33 cellular contexts compared by ENCODE assay signal in the genomic region with DNA sequence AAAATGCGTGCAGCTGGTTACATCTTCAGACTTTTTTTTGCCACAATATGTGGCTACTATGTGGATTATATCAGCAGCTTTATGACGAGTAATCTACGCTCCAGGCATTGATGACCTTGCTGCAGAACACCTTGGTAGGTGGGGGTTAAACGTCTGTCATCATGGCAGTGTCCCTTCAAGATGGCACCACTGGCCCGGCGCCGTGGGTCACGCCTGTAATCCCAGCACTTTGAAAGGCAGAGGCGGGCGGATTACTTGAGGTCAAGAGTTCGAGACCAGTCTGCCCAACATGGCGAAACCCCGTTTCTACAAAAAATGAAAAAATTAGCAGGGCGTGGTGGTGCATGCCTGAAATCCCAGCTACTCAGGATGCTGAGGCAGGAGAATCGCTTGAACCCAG.
A peak's percentile ranks its signal among the peaks of the same experiment; 100 is the strongest.
DNase-seq lines count a peak whose midpoint lies in the region; ATAC-seq, FAIRE-seq and TF ChIP-seq lines count a peak whose summit lies in the region.
"Had no signal": no experiment of that assay in that cellular context is flagged by ENCODE, and none has a peak within 500 bp of the region (broad histone marks: within the 10 kb centered on the region; RNA-seq: fewer than 3 reads in every experiment).

No MANE protein-coding gene starts in this region.

- peaks cover 13% of the 10 kb centered on the region for H3K36me3 Mint-ChIP-seq in WTC11
- H3K36me3 Mint-ChIP-seq: CD14-positive monocyte had no signal

- no peak overlapping the region for H3K4me2 ChIP-seq in H1 (ENCODE audit: insufficient read depth in 1 of 2, low read depth in 2 of 2, low read length in 2 of 2)
- H3K4me2 ChIP-seq: A549; BLaER1; BLaER1 treated with 17β-estradiol and CSF1 and Interleukin-3, amounts not matched to agents 10 nM and 100 nM had no signal

- POLR2A ChIA-PET in WTC11 (lab: Charles Lee) (no interaction called here), H1 (lab: Charles Lee; ENCODE audit: partially characterized antibody) (no interaction called here)

- H3K9me3 Mint-ChIP-seq in WTC11: peaks cover 7% of the 10 kb centered on the region
- H3K9me3 Mint-ChIP-seq: CD8-positive, alpha-beta T cell had no signal

- H2BK120ac ChIP-seq in H1 (replicated peaks; ENCODE audit: low read depth, low read length): no peak overlapping the region

- no peak overlapping the region for H3K56ac ChIP-seq in H1 (replicated peaks; ENCODE audit: insufficient read length, low read depth, low read length)

- no peak for TF ChIP-seq CTCF in WTC11 (IDR thresholded peaks at IDR 0.05)
- TF ChIP-seq CTCF in H1 (IDR thresholded peaks at IDR 0.05; ENCODE audit: control extremely low read depth in 1 of 3, insufficient read depth in 1 of 3, low read depth in 1 of 3, low read length in 3 of 3): no peak

- no peak overlapping the region for H4K8ac ChIP-seq in H1 (ENCODE audit: extremely low read depth, insufficient read depth, low read length)

- no peaks in the 10 kb centered on the region for H4K20me1 ChIP-seq in H1 (replicated peaks in 1 of 2; ENCODE audit: control insufficient read depth in 1 of 2, insufficient read depth in 2 of 2, low read length in 2 of 2)
- H4K20me1 ChIP-seq: BLaER1; BLaER1 treated with 17β-estradiol and CSF1 and Interleukin-3, amounts not matched to agents 10 nM and 100 nM had no signal

- H4K91ac ChIP-seq in H1 (replicated peaks; ENCODE audit: insufficient read length, low read length): no peak overlapping the region

- no peak overlapping the region for H2AFZ ChIP-seq in H1 (ENCODE audit: low read length)

- H3K79me1 ChIP-seq in H1 (ENCODE audit: low read depth, low read length): no peaks in the 10 kb centered on the region

- no peak overlapping the region for H3K23ac ChIP-seq in H1 (ENCODE audit: insufficient read length)

- FAIRE-seq in H1 (lab: Jason Lieb, UNC): no peak
- FAIRE-seq: A204.1, A549, D721Med had no signal

- CTCF ChIA-PET in WTC11 (lab: Charles Lee) (no interaction called here), H1 (lab: Charles Lee; ENCODE audit: partially characterized antibody) (no interaction called here)

- DNase-seq in WTC11 (ENCODE audit: low spot score) (no peak), H1 (ENCODE audit: low read depth in 1 of 2, low spot score in 2 of 2) (no peak), hippocampal formation (lab: John Stamatoyannopoulos, UW) (no peak), NCI-H1105 treated with DMSO at 0.1 percent for 48 hours (lab: John Stamatoyannopoulos, UW) (no peak)
- DNase-seq: 8988T; ACHN; AML-193; BE2C; C1 segment of cervical spinal cord; Caco-2; Calu3; CD4-positive, alpha-beta memory T cell; CD4-positive, alpha-beta T cell; CD4-positive, CD25-positive, alpha-beta regulatory T cell; CD8-positive, alpha-beta T cell; COR-L47; DMS 273 treated with DMSO at 0.1 percent for 48 hours; DMS153; DMS53; DMS79; DMS79 treated with DMSO at 0.1 percent for 48 hours; DND-41; EL had no signal

- no peak overlapping the region for H3K27ac ChIP-seq in H1 (ENCODE audit: low read depth, low read length)
- H3K27ac ChIP-seq: 22Rv1; A549; BLaER1; BLaER1 treated with 17β-estradiol and CSF1 and Interleukin-3, amounts not matched to agents 10 nM and 100 nM; C4-2B had no signal

- H4K5ac ChIP-seq in H1 (ENCODE audit: insufficient read length, low read depth, low read length): no peak overlapping the region

- H2BK15ac ChIP-seq in H1 (ENCODE audit: low read length): no peak overlapping the region

- H2BK5ac ChIP-seq in H1 (ENCODE audit: low read depth, low read length): no peak overlapping the region

- no peak for TF ChIP-seq RAD21 in H1 (IDR thresholded peaks at IDR 0.05 in 1 of 2, conservative IDR thresholded peaks at IDR 0.05 in 1 of 2; ENCODE audit: low read depth in 2 of 2, low read length in 2 of 2)

- H3K4me3 ChIP-seq in H1 (ENCODE audit: extremely low read depth in 1 of 4, insufficient read depth in 2 of 4, low read depth in 3 of 4, low read length in 4 of 4): no peak overlapping the region
- H3K4me3 ChIP-seq: A549; BLaER1; BLaER1 treated with 17β-estradiol and CSF1 and Interleukin-3, amounts not matched to agents 10 nM and 100 nM had no signal

- peaks cover 24% of the 10 kb centered on the region for H3K4me1 Mint-ChIP-seq in WTC11

- TF ChIP-seq POLR2A in H1 (IDR thresholded peaks at IDR 0.05; ENCODE audit: control extremely low read depth in 1 of 2, low read depth in 2 of 2, low read length in 2 of 2): no peak

- no peak overlapping the region for H3K27ac Mint-ChIP-seq in WTC11
- H3K27ac Mint-ChIP-seq: B cell; CD14-positive monocyte; CD4-positive, alpha-beta memory T cell; CD4-positive, alpha-beta T cell; CD4-positive, CD25-positive, alpha-beta regulatory T cell; CD8-positive, alpha-beta memory T cell had no signal

- no peaks in the 10 kb centered on the region for H3K23me2 ChIP-seq in H1 (ENCODE audit: low read depth, low read length)

- H3K36me3 ChIP-seq in H1 (ENCODE audit: control insufficient read depth in 2 of 4, insufficient read depth in 4 of 4, low read length in 3 of 4): no peaks in the 10 kb centered on the region
- H3K36me3 ChIP-seq: BE2C; BLaER1; BLaER1 treated with 17β-estradiol and CSF1 and Interleukin-3, amounts not matched to agents 10 nM and 100 nM had no signal

- H3K4me1 ChIP-seq in H1 (replicated peaks in 1 of 4; ENCODE audit: control insufficient read depth in 3 of 4, insufficient read depth in 4 of 4, low read length in 3 of 4): peaks cover 0 to 3% (median 0%) of the 10 kb centered on the region in 4 experiments; a peak in 2 of 7 replicates
- H3K4me1 ChIP-seq: BE2C, BLaER1, Caco-2 had no signal

- no peaks in the 10 kb centered on the region for H3K27me3 ChIP-seq in H1 (replicated peaks in 1 of 4; ENCODE audit: control insufficient read depth in 3 of 4, extremely low read depth in 1 of 4, insufficient read depth in 3 of 4, low read length in 3 of 4)
- H3K27me3 ChIP-seq: BE2C; BLaER1; BLaER1 treated with 17β-estradiol and CSF1 and Interleukin-3, amounts not matched to agents 10 nM and 100 nM had no signal

- H2AK5ac ChIP-seq in H1 (ENCODE audit: low read depth, low read length): peak overlapping the region; percentile 15; the same call in 1 of the 2 replicates

- H2BK12ac ChIP-seq in H1 (ENCODE audit: low read depth, low read length): peak overlapping the region; percentile 50; the same call in 1 of the 2 replicates

- no peaks in the 10 kb centered on the region; a peak in 1 of 4 replicates for H3K9me3 ChIP-seq in H1 (ENCODE audit: insufficient read depth in 2 of 2, low read depth in 1 of 2, low read length in 1 of 2)
- H3K9me3 ChIP-seq: A549; BE2C; BLaER1; BLaER1 treated with 17β-estradiol and CSF1 and Interleukin-3, amounts not matched to agents 10 nM and 100 nM; Caco-2 had no signal

- no peaks in the 10 kb centered on the region for H3K79me2 ChIP-seq in H1 (ENCODE audit: control insufficient read depth in 1 of 2, insufficient read depth in 2 of 2, low read length in 2 of 2)

- no peak for TF ChIP-seq EP300 in H1 (IDR thresholded peaks at IDR 0.05; ENCODE audit: borderline replicate concordance in 1 of 2, low read depth in 2 of 2, low read length in 2 of 2)

- no peak for ATAC-seq in WTC11
- ATAC-seq: A549 had no signal

- no peak overlapping the region for H3K9ac ChIP-seq in H1 (replicated peaks in 1 of 4; ENCODE audit: extremely low read depth in 1 of 4, low read depth in 3 of 4, low read length in 3 of 4)
- H3K9ac ChIP-seq: BLaER1; BLaER1 treated with 17β-estradiol and CSF1 and Interleukin-3, amounts not matched to agents 10 nM and 100 nM had no signal

- H3K4ac ChIP-seq in H1 (replicated peaks; ENCODE audit: insufficient read length, low read depth, low read length): no peak overlapping the region

- H3K27me3 Mint-ChIP-seq in WTC11 (ENCODE audit: low read depth): no peaks in the 10 kb centered on the region; the same call in 1 of the 2 replicates
- H3K27me3 Mint-ChIP-seq: B cell; CD4-positive, alpha-beta memory T cell; CD4-positive, alpha-beta T cell; CD4-positive, CD25-positive, alpha-beta regulatory T cell; CD8-positive, alpha-beta memory T cell had no signal

- 94% methylated on average over 15 of the region's 15 CpGs; no CpG with 5 or more reads in 1 of the 2 experiments for WGBS in H1 (ENCODE audit: extremely low coverage in 1 of 2, insufficient coverage in 1 of 2, insufficient read length in 1 of 2, insufficient replicate concordance in 2 of 2, low coverage in 1 of 2, low lambda C conversion rate in 2 of 2, missing lambda C conversion rate in 1 of 2), 2 experiments

- no peak overlapping the region; the same call in 1 of the 2 replicates for H3K18ac ChIP-seq in H1 (ENCODE audit: extremely low read depth, low read length)

- H3K14ac ChIP-seq in H1 (ENCODE audit: insufficient read length): no peak overlapping the region

- H3K4me3 Mint-ChIP-seq in WTC11: no peak overlapping the region
- H3K4me3 Mint-ChIP-seq: B cell; CD14-positive monocyte; CD4-positive, alpha-beta memory T cell; CD4-positive, alpha-beta T cell; CD8-positive, alpha-beta memory T cell had no signal

- no peak overlapping the region for H2BK20ac ChIP-seq in H1 (ENCODE audit: low read length)

TF ChIP-seq in WTC11, 78 proteins besides CTCF, POLR2A, EP300 and RAD21:
- TF ChIP-seq ZNF121 (CRISPR knock-in tag; IDR thresholded peaks at IDR 0.05): 0 out of 2 replicates have a peak, but pooled peaks have one; percentile 5
- TF ChIP-seq ETV6 (CRISPR knock-in tag; IDR thresholded peaks at IDR 0.05): no peak

TF ChIP-seq in H1, 55 proteins besides CTCF, POLR2A, EP300 and RAD21:
- no peak for TF ChIP-seq SP1 (IDR thresholded peaks at IDR 0.05; ENCODE audit: low read depth, low read length)
- TF ChIP-seq CHD1 (IDR thresholded peaks at IDR 0.05; ENCODE audit: low read depth, low read length): no peak
